13 cellular contexts compared by ENCODE assay signal in the genomic region with DNA sequence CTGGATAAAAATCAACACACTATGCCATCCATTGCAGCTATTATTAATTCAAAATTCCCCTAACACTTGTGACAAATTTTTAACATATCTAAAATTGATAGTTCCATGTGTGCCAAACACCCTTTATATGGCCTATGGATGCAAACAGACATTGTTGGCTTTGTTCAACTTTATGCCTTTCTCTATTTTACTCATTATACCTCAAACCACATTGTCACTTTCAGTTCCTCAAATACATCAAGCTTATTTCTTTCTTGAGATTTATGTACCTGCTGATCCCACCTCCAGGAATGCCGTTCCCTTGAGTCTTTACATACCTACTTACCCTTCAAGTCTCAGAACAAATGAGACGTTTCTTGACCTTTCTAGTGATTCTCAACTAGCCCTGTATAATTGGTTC.
DNase-seq lines count a peak whose midpoint lies in the region; ATAC-seq and TF ChIP-seq lines count a peak whose summit lies in the region.
"Had no signal": no experiment of that assay in that cellular context is flagged by ENCODE, and none has a peak within 500 bp of the region (broad histone marks: within the 10 kb centered on the region; RNA-seq: fewer than 3 reads in every experiment).

No MANE protein-coding gene starts in this region.

- H3K4me1 Mint-ChIP-seq in memory B cell: peaks cover 4% of the 10 kb centered on the region

- no peaks in the 10 kb centered on the region for H3K9me3 ChIP-seq in tibial nerve
- H3K9me3 ChIP-seq: prostate gland, thoracic aorta had no signal

- H3K36me3 Mint-ChIP-seq in memory B cell: peaks cover 2% of the 10 kb centered on the region

- no peak for TF ChIP-seq EP300 in tibial nerve (IDR thresholded peaks at IDR 0.05)

- ATAC-seq in GM18909 (IDR thresholded peaks at IDR 0.05; ENCODE audit: poor library complexity, unreplicated experiment) (peak; percentile 98), GM21619 (IDR thresholded peaks at IDR 0.05; ENCODE audit: unreplicated experiment) (peak; percentile 98), HG03095 (IDR thresholded peaks at IDR 0.05; ENCODE audit: unreplicated experiment) (peak; percentile 99), memory B cell (ENCODE audit: low read depth) (peak; percentile 27)

- no peaks in the 10 kb centered on the region for H3K4me1 ChIP-seq in tibial nerve
- H3K4me1 ChIP-seq: prostate gland had no signal

- TF ChIP-seq POLR2A in tibial nerve (IDR thresholded peaks at IDR 0.05): no peak

- H3K36me3 ChIP-seq in tibial nerve: no peaks in the 10 kb centered on the region
- H3K36me3 ChIP-seq: prostate gland, thoracic aorta had no signal

- H3K27me3 ChIP-seq in tibial nerve: no peaks in the 10 kb centered on the region

- no peaks in the 10 kb centered on the region for H3K9me3 Mint-ChIP-seq in memory B cell

- DNase-seq in memory B cell (ENCODE audit: low spot score in 2 of 2): no peak
- no peak for DNase-seq in NCI-H748 (lab: John Stamatoyannopoulos, UW; ENCODE audit: unreplicated experiment)
- no peak for DNase-seq in SW 1271 (lab: John Stamatoyannopoulos, UW)
- DNase-seq in tibial nerve (ENCODE audit: low spot score in 2 of 2): no peak
- DNase-seq: mesenchymal stem cell; NCI-H2029 treated with DMSO at 0.1 percent for 48 hours; RPMI8226; stimulated activated CD4-positive, alpha-beta T cell treated with anti-CD3 and anti-CD28 coated beads, Interleukin-4, amount 100 ng/mL, for 4 hours had no signal

- no peak overlapping the region for H3K27ac Mint-ChIP-seq in memory B cell

- no peak overlapping the region for H3K4me3 ChIP-seq in tibial nerve
- H3K4me3 ChIP-seq: prostate gland, thoracic aorta had no signal

- WGBS in tibial nerve, 2 donors: 79 to 86% methylated on average over 2 of the region's 2 CpGs

- H3K27me3 Mint-ChIP-seq in memory B cell: peaks cover 2% of the 10 kb centered on the region

- no peak for TF ChIP-seq CTCF in tibial nerve (IDR thresholded peaks at IDR 0.05)

- H3K27ac ChIP-seq in tibial nerve: no peak overlapping the region
- H3K27ac ChIP-seq: prostate gland, thoracic aorta had no signal

- no peak overlapping the region for H3K4me3 Mint-ChIP-seq in memory B cell

Comparison
In these comparisons a context has a peak if more than half of its experiments do, and no peak if none do; other contexts are left out.
1. ATAC-seq: peak in every context shown above with its lines; median percentile 99 in HG03095; 98 in GM18909; 98 in GM21619; 27 in memory B cell.